Comparison of ENCODE assay signal across 19 cellular contexts in genomic region chr17:4892499-4893221, GRCh38. TPM values are rescaled to one million over a fixed set of nuclear protein-coding genes. Genes with fewer than 3 reads are reported as not detected.
DNase-seq lines count a peak whose midpoint lies in the region; ATAC-seq and TF ChIP-seq lines count a peak whose summit lies in the region.
"Had no signal": no experiment of that assay in that cellular context is flagged by ENCODE, and none has a peak within 500 bp of the region (broad histone marks: within the 10 kb centered on the region; RNA-seq: fewer than 3 reads in every experiment).

No MANE protein-coding gene starts in this region.

- no peak overlapping the region for H3K27ac ChIP-seq in left ventricle myocardium inferior (replicated peaks)
- no peak overlapping the region for H3K27ac ChIP-seq in GM23338 (ENCODE audit: low read depth)
- H3K27ac ChIP-seq: GM23248, SJSA1 had no signal

- DNase-seq in left cardiac atrium: peak; percentile 24
- DNase-seq in left ventricle myocardium inferior: no peak
- DNase-seq in iPS-NIHi11 (ENCODE audit: low spot score): peak; percentile 9
- no peak for DNase-seq in osteocyte (ENCODE audit: extremely low spot score, unreplicated experiment)
- DNase-seq in GM23338 (ENCODE audit: low spot score): no peak
- DNase-seq: CD8-positive, alpha-beta T cell; DND-41; GM23248; Karpas-422; MM.1S; NCI-H1092 treated with DMSO at 0.1 percent for 48 hours; NCI-H345; NCI-H526 treated with DMSO at 0.1 percent for 48 hours had no signal

- H3K79me2 ChIP-seq in GM23338 (replicated peaks; ENCODE audit: insufficient read depth): no peaks in the 10 kb centered on the region

- H3K4me3 ChIP-seq in left ventricle myocardium inferior: no peak overlapping the region
- no peak overlapping the region for H3K4me3 ChIP-seq in GM23338
- H3K4me3 ChIP-seq: GM23248, SJSA1 had no signal

- H3K9me3 Mint-ChIP-seq in osteocyte (ENCODE audit: unreplicated experiment) (no peaks in the 10 kb centered on the region), GM23338 (no peaks in the 10 kb centered on the region)
- H3K9me3 Mint-ChIP-seq: CD8-positive, alpha-beta T cell had no signal

- no peak overlapping the region for H3K27ac Mint-ChIP-seq in osteocyte (ENCODE audit: unreplicated experiment)
- no peak overlapping the region for H3K27ac Mint-ChIP-seq in GM23338
- H3K27ac Mint-ChIP-seq: CD8-positive, alpha-beta T cell had no signal

- TF ChIP-seq CTCF in left ventricle myocardium inferior (IDR thresholded peaks at IDR 0.05; ENCODE audit: borderline replicate concordance): no peak
- TF ChIP-seq CTCF in osteocyte (IDR thresholded peaks at IDR 0.05): no peak
- TF ChIP-seq CTCF in GM23338 (conservative IDR thresholded peaks at IDR 0.05; ENCODE audit: low read depth in 2 of 2): no peak

- ATAC-seq in left cardiac atrium: no peak
- no peak for ATAC-seq in GM23338
- ATAC-seq in HG03039 (IDR thresholded peaks at IDR 0.05; ENCODE audit: unreplicated experiment): no peak
- ATAC-seq: CD8-positive, alpha-beta T cell had no signal

- no peaks in the 10 kb centered on the region for H3K9me2 ChIP-seq in GM23338 (ENCODE audit: insufficient read depth)

- H3K27me3 ChIP-seq in left ventricle myocardium inferior (ENCODE audit: low read depth) (no peaks in the 10 kb centered on the region), GM23338 (ENCODE audit: insufficient read depth) (no peaks in the 10 kb centered on the region)
- H3K27me3 ChIP-seq: SJSA1 had no signal

- H3K4me1 Mint-ChIP-seq in osteocyte (ENCODE audit: unreplicated experiment): no peaks in the 10 kb centered on the region
- peaks cover 15% of the 10 kb centered on the region for H3K4me1 Mint-ChIP-seq in GM23338

- no peak overlapping the region for H3K4me3 Mint-ChIP-seq in osteocyte (ENCODE audit: unreplicated experiment)
- no peak overlapping the region for H3K4me3 Mint-ChIP-seq in GM23338
- H3K4me3 Mint-ChIP-seq: CD8-positive, alpha-beta T cell had no signal

- H2AFZ ChIP-seq in GM23338: no peak overlapping the region
- H2AFZ ChIP-seq: GM23248 had no signal

- 0 out of 2 replicates have a peak, but pooled peaks cover 6% of the 10 kb centered on the region for H4K20me1 ChIP-seq in GM23338 (replicated peaks; ENCODE audit: insufficient read depth)

- intact Hi-C loops in left cardiac atrium (cut with DNase I) (no loop called here), left ventricle myocardium inferior (cut with micrococcal nuclease) (no loop called here)

- H3K9me3 ChIP-seq in left ventricle myocardium inferior (replicated peaks): no peaks in the 10 kb centered on the region
- H3K9me3 ChIP-seq: SJSA1 had no signal

- peaks cover 86% of the 10 kb centered on the region for H3K36me3 ChIP-seq in left ventricle myocardium inferior
- H3K36me3 ChIP-seq in GM23338 (ENCODE audit: insufficient read depth): no peaks in the 10 kb centered on the region; the same call in 1 of the 2 replicates

- H3K36me3 Mint-ChIP-seq in osteocyte (ENCODE audit: unreplicated experiment) (peaks cover 30% of the 10 kb centered on the region), GM23338 (ENCODE audit: low read depth) (peaks cover 29% of the 10 kb centered on the region)

- H3F3A ChIP-seq in GM23338 (replicated peaks; ENCODE audit: low read depth): peaks cover 14% of the 10 kb centered on the region; the same call in 1 of the 2 replicates

- H3K4me1 ChIP-seq in left ventricle myocardium inferior (no peaks in the 10 kb centered on the region), GM23338 (ENCODE audit: insufficient read depth) (no peaks in the 10 kb centered on the region; the same call in 1 of the 2 replicates)
- H3K4me1 ChIP-seq: SJSA1 had no signal

- H3K27me3 Mint-ChIP-seq in osteocyte (ENCODE audit: unreplicated experiment) (no peaks in the 10 kb centered on the region), GM23338 (ENCODE audit: insufficient read depth, low read depth, poor library complexity) (peaks cover 21% of the 10 kb centered on the region)

- H3K4me2 ChIP-seq in GM23338: no peak overlapping the region

TF ChIP-seq in GM23338, 12 proteins besides CTCF, POLR2A, EP300 and RAD21 (continues in another document):
- no peak for TF ChIP-seq REST (IDR thresholded peaks at IDR 0.05; ENCODE audit: unreplicated experiment)
- TF ChIP-seq EZH2 (IDR thresholded peaks at IDR 0.05; ENCODE audit: low read depth, unreplicated experiment): no peak
- TF ChIP-seq STAT1 (IDR thresholded peaks at IDR 0.05; ENCODE audit: unreplicated experiment): no peak
- no peak for TF ChIP-seq ZNF114 (CRISPR knock-in tag; IDR thresholded peaks at IDR 0.05)
- no peak for TF ChIP-seq EZH2phosphoT487 (IDR thresholded peaks at IDR 0.05; ENCODE audit: unreplicated experiment)
- TF ChIP-seq POLR2AphosphoS5 (IDR thresholded peaks at IDR 0.05; ENCODE audit: low read depth): no peak
- TF ChIP-seq ETS1 (IDR thresholded peaks at IDR 0.05): no peak
- TF ChIP-seq JUNB (IDR thresholded peaks at IDR 0.05; ENCODE audit: unreplicated experiment): no peak
- TF ChIP-seq ZNF331 (CRISPR knock-in tag; IDR thresholded peaks at IDR 0.05; ENCODE audit: low read depth): no peak

RNA-seq across cellular contexts. Expression of gene C17orf107, which starts 6.7 kb away (rescaled TPM):
- 1 to 10 TPM; 1.3 to 2.3 TPM for total RNA-seq in left cardiac atrium
- total RNA-seq in left ventricle myocardium inferior: 0.80 TPM
- 0.78 and 1.3 TPM in 2 replicates for total RNA-seq in osteocyte
- total RNA-seq in GM23338 (2014; rRNA removed; shearing (Covaris generic)): 3.6 and 5.9 TPM in 2 replicates
- 0.78 and 1.9 TPM in 2 replicates for polyA plus RNA-seq in GM23338 (2016; fragmentation: Nextera tagmentation; extraction: Ambion mirVana)

RNA-seq across cellular contexts. Expression of gene CHRNE, which starts 10.2 kb away (rescaled TPM):
- total RNA-seq in left cardiac atrium (100 to 1,000 TPM in 1 of 2 donors, 10 to 100 TPM in 1; 36.8 to 118 TPM), left ventricle myocardium inferior (1.5 TPM), osteocyte (0.27 TPM in 1 of 2 replicates, not detected in the other)
- total RNA-seq in GM23338 (2014; rRNA removed; shearing (Covaris generic)): 0.23 and 1.2 TPM in 2 replicates
- 0.24 and 0.50 TPM in 2 replicates for polyA plus RNA-seq in GM23338 (2016; fragmentation: Nextera tagmentation; extraction: Ambion mirVana)
- total RNA-seq: A172, RPMI7951 had no signal

RNA-seq across cellular contexts. Expression of gene GP1BA, which starts 39.4 kb away (rescaled TPM):
- total RNA-seq in left cardiac atrium: under 1 TPM; 0.13 to 0.15 TPM
- 0.22 TPM for total RNA-seq in left ventricle myocardium inferior
- total RNA-seq in osteocyte: not detected in 2 replicates
- not detected in 2 replicates for total RNA-seq in GM23338 (2014; rRNA removed; shearing (Covaris generic))
- 0.14 and 0.24 TPM in 2 replicates for polyA plus RNA-seq in GM23338 (2016; fragmentation: Nextera tagmentation; extraction: Ambion mirVana)
- total RNA-seq: A172; CD8-positive, alpha-beta T cell; GM23248; OCI-LY7; RPMI7951; SJSA1 had no signal
- polyA plus RNA-seq: BJ had no signal

RNA-seq across cellular contexts. Expression of gene SLC25A11, which starts 47.2 kb away (rescaled TPM):
- total RNA-seq in left cardiac atrium (100 to 1,000 TPM; 166 to 175 TPM), left ventricle myocardium inferior (219 TPM), osteocyte (59.6 and 60.6 TPM in 2 replicates)
- total RNA-seq in GM23338 (2014; rRNA removed; shearing (Covaris generic)): 70.4 and 73.6 TPM in 2 replicates
- polyA plus RNA-seq in GM23338 (2016; fragmentation: Nextera tagmentation; extraction: Ambion mirVana): 35.7 and 37.8 TPM in 2 replicates

RNA-seq across cellular contexts. Expression of gene RNF167, which starts 47.4 kb away (rescaled TPM):
- total RNA-seq in left cardiac atrium: 10 to 100 TPM; 76.2 to 95.6 TPM
- 90.7 TPM for total RNA-seq in left ventricle myocardium inferior
- 105 and 115 TPM in 2 replicates for total RNA-seq in osteocyte
- 84.4 and 87.0 TPM in 2 replicates for total RNA-seq in GM23338 (2014; rRNA removed; shearing (Covaris generic))
- 60.1 and 61.2 TPM in 2 replicates for polyA plus RNA-seq in GM23338 (2016; fragmentation: Nextera tagmentation; extraction: Ambion mirVana)

Comparison
In these comparisons a context has a peak if more than half of its experiments do, and no peak if none do; other contexts are left out.
1. DNase-seq: peak in left cardiac atrium (single experiment) and iPS-NIHi11 (single experiment); none in left ventricle myocardium inferior (single experiment), osteocyte (single experiment) and GM23338 (single experiment).
2. RNA of gene CHRNE, which starts 10.2 kb away (total RNA-seq): 36.8 to 118 TPM in left cardiac atrium; 1.5 TPM in left ventricle myocardium inferior (single experiment), 0.23 to 1.2 TPM in GM23338 and 0.27 TPM in osteocyte; every median in the first group is over 10 times any median in the second.